ENCODE assay signal across 1 cellular context in genomic region chr2:20447437-20448245, GRCh38.
TF ChIP-seq lines count a peak whose summit lies in the region.

No MANE protein-coding gene starts in this region.

TF ChIP-seq in IMR-90, 13 proteins besides CTCF, POLR2A, EP300 and RAD21:
- no peak for TF ChIP-seq ELK1 (IDR thresholded peaks at IDR 0.05; ENCODE audit: borderline replicate concordance, low read depth, low read length)
- TF ChIP-seq MAZ (IDR thresholded peaks at IDR 0.05; ENCODE audit: borderline replicate concordance, low read depth, low read length): no peak; the same call in 1 of the 2 replicates
- no peak for TF ChIP-seq FOS (IDR thresholded peaks at IDR 0.05; ENCODE audit: low read depth, low read length)
- TF ChIP-seq USF2 (IDR thresholded peaks at IDR 0.05; ENCODE audit: low read depth, low read length): no peak; the same call in 1 of the 2 replicates
- no peak for TF ChIP-seq RFX5 (IDR thresholded peaks at IDR 0.05; ENCODE audit: low read depth, low read length)
- TF ChIP-seq SMC3 (IDR thresholded peaks at IDR 0.05; ENCODE audit: low read depth, low read length): no peak; the same call in 1 of the 2 replicates
- TF ChIP-seq RCOR1 (IDR thresholded peaks at IDR 0.05; ENCODE audit: insufficient replicate concordance, low read length): no peak
- peak; percentile 36; the same call in 1 of the 2 replicates for TF ChIP-seq MXI1 (IDR thresholded peaks at IDR 0.05; ENCODE audit: borderline replicate concordance, low read depth, low read length)
- no peak; the same call in 1 of the 2 replicates for TF ChIP-seq BHLHE40 (IDR thresholded peaks at IDR 0.05; ENCODE audit: low read depth, low read length)
- peak; percentile 95 for TF ChIP-seq CHD1 (IDR thresholded peaks at IDR 0.05; ENCODE audit: low read depth, low read length)
- no peak for TF ChIP-seq MAFK (IDR thresholded peaks at IDR 0.05; ENCODE audit: low read depth, low read length)
- no peak for TF ChIP-seq NFE2L2 (IDR thresholded peaks at IDR 0.05; ENCODE audit: low read depth, low read length)
- no peak for TF ChIP-seq CEBPB (IDR thresholded peaks at IDR 0.05; ENCODE audit: low read depth, low read length)
TF ChIP-seq in IMR-90: peak in this region for 2.
